8 cellular contexts compared by ENCODE assay signal in genomic region chr13:111153977-111154332, GRCh38. TPM values are rescaled to one million over a fixed set of nuclear protein-coding genes. Genes with fewer than 3 reads are reported as not detected.
DNase-seq lines count a peak whose midpoint lies in the region; ATAC-seq, FAIRE-seq and TF ChIP-seq lines count a peak whose summit lies in the region.

No MANE protein-coding gene starts in this region.

- in situ Hi-C loops in GM12878 (cut with MboI), result loop anchor here (25.0 kb wide), 1 partner anchor 1992 kb away; no protein-coding TSS in a partner anchor

- intact Hi-C loops in GM12878 (cut with micrococcal nuclease; ENCODE audit: unreplicated experiment), result loop anchor here (1.0 to 5.0 kb wide), 5 partner anchors 30 to 237 kb away; partner anchors contain the start of gene ANKRD10

- H3K79me2 ChIP-seq in OCI-LY3 (ENCODE audit: low read length), result peaks cover 48% of the 10 kb centered on the region
- peaks cover 54% of the 10 kb centered on the region for H3K79me2 ChIP-seq in GM12878 (ENCODE audit: control insufficient read depth, insufficient read depth, low read length)

- H4K20me1 ChIP-seq in OCI-LY3 (ENCODE audit: insufficient read depth, low read length) (peaks cover 18% of the 10 kb centered on the region), GM12878 (ENCODE audit: control insufficient read depth, insufficient read depth) (no peaks in the 10 kb centered on the region)

- POLR2A ChIA-PET in AG04450 (lab: Yijun Ruan, JAX) (interaction anchor here (1.4 kb wide), 1 partner anchor 23 kb away, joined by 5 read pairs; no protein-coding TSS in a partner anchor), GM12878 (lab: Charles Lee) (interaction anchor here (1.0 kb wide), 1 partner anchor 11 kb away, joined by 3 read pairs; no protein-coding TSS in a partner anchor)

- TF ChIP-seq CTCF in AG04450 (IDR thresholded peaks at IDR 0.05; ENCODE audit: low read depth, low read length) (peak; percentile 35; the same call in 1 of the 2 replicates), OCI-LY3 (IDR thresholded peaks at IDR 0.05; ENCODE audit: low read depth, low read length) (peak; percentile 17; the same call in 1 of the 2 replicates), GM12878 (IDR thresholded peaks at IDR 0.05 in 2 of 3, conservative IDR thresholded peaks at IDR 0.05 in 1 of 3; ENCODE audit: control insufficient read depth in 2 of 3, extremely low read depth in 1 of 3, insufficient read depth in 1 of 3, low read depth in 3 of 3, low read length in 3 of 3) (peak in 2 of 3 experiments; percentile 23 to 27; a peak in 3 of 6 replicates)

- CTCF ChIA-PET in AG04450 (lab: Charles Lee), result interaction anchor here (0.5 to 1.5 kb wide), 3 partner anchors 83 to 193 kb away, joined by 3 to 5 read pairs (median 3); no protein-coding TSS in a partner anchor
- CTCF ChIA-PET in GM12878 (lab: Yijun Ruan, JAX), result no interaction called here

- peaks cover 13% of the 10 kb centered on the region for H3K4me1 ChIP-seq in OCI-LY3 (ENCODE audit: low read length)
- no peaks in the 10 kb centered on the region for H3K4me1 ChIP-seq in GM12878 (ENCODE audit: control insufficient read depth, insufficient read depth, low read length)

- H3K9me3 ChIP-seq in AG04450 (ENCODE audit: control insufficient read depth, insufficient read depth, low read length) (peaks cover 2% of the 10 kb centered on the region; the same call in 1 of the 2 replicates), OCI-LY3 (ENCODE audit: insufficient read depth, low read length) (no peaks in the 10 kb centered on the region), GM12878 (replicated peaks; ENCODE audit: control insufficient read depth, insufficient read depth, low read length) (no peaks in the 10 kb centered on the region)

- peak overlapping the region; percentile 65 for H3K27ac ChIP-seq in AG04450 (ENCODE audit: low read depth, low read length)
- H3K27ac ChIP-seq in OCI-LY3 (ENCODE audit: low read length), result peak overlapping the region; percentile 80
- H3K27ac ChIP-seq in GM12878 (ENCODE audit: control insufficient read depth, insufficient read depth), result peak overlapping the region; percentile 81

- SMC1A ChIA-PET in GM12878 (lab: Charles Lee; ENCODE audit: uncharacterized antibody, unreplicated experiment), result interaction anchor here (2.2 kb wide), 1 partner anchor 31 kb away, joined by 5 read pairs; no protein-coding TSS in a partner anchor

- RAD21 ChIA-PET in GM12878 (lab: Charles Lee; ENCODE audit: unreplicated experiment), result interaction anchor here (1.5 kb wide), 1 partner anchor 31 kb away, joined by 4 read pairs; no protein-coding TSS in a partner anchor

- no peak for FAIRE-seq in GM12878 (lab: Jason Lieb, UNC)

- no TSS peak for BruUV-seq in GM12878 (replicated peaks; lab: Mats Ljungman, UMichigan)

- TF ChIP-seq EP300 in GM12878 (IDR thresholded peaks at IDR 0.05; ENCODE audit: borderline replicate concordance in 1 of 2, control insufficient read depth in 1 of 2, low read depth in 2 of 2, low read length in 2 of 2), result no peak

- H3K36me3 ChIP-seq in OCI-LY3 (replicated peaks; ENCODE audit: low read depth, low read length) (peaks cover 2% of the 10 kb centered on the region), GM12878 (ENCODE audit: control insufficient read depth in 2 of 2, insufficient read depth in 2 of 2, low read length in 1 of 2) (0 out of 4 replicates have a peak, but pooled peaks cover 0 to 3% of the 10 kb centered on the region in 2 experiments)

- H2AFZ ChIP-seq in OCI-LY3 (ENCODE audit: low read depth, low read length) (peak overlapping the region; percentile 61), GM12878 (ENCODE audit: control insufficient read depth, low read depth, low read length) (peak overlapping the region; percentile 85)

- TF ChIP-seq POLR2A in GM12878 (IDR thresholded peaks at IDR 0.05; ENCODE audit: low read depth, low read length), result no peak

- ATAC-seq in GM18499 (IDR thresholded peaks at IDR 0.05; ENCODE audit: insufficient read depth, unreplicated experiment), result peak; percentile 29
- ATAC-seq in HG02943 (IDR thresholded peaks at IDR 0.05; ENCODE audit: low read depth, unreplicated experiment), result peak; percentile 45
- ATAC-seq in GM12878, result peak; percentile 69

- H3K9ac ChIP-seq in OCI-LY3 (ENCODE audit: low read length) (peak overlapping the region; percentile 87), GM12878 (ENCODE audit: control insufficient read depth, insufficient read depth, low read length) (peak overlapping the region; percentile 81)

- 0 out of 2 replicates have a peak, but pooled peaks have one; percentile 17 for TF ChIP-seq RAD21 in GM12878 (IDR thresholded peaks at IDR 0.05; ENCODE audit: insufficient read depth, low read depth, low read length)

- H3K4me2 ChIP-seq in OCI-LY3 (ENCODE audit: low read length) (peak overlapping the region; percentile 83), GM12878 (ENCODE audit: control insufficient read depth, insufficient read depth) (peak overlapping the region; percentile 75)

- H3K4me3 ChIP-seq in AG04450 (ENCODE audit: low read depth, low read length), result peak overlapping the region; percentile 82
- H3K4me3 ChIP-seq in OCI-LY3 (ENCODE audit: low read length), result peak overlapping the region; percentile 88
- H3K4me3 ChIP-seq in GM12878, result peak overlapping the region; percentile 88

- H3K27me3 ChIP-seq in AG04450 (ENCODE audit: control insufficient read depth, insufficient read depth, low read length) (no peaks in the 10 kb centered on the region), OCI-LY3 (ENCODE audit: low read depth, low read length) (peaks cover 15% of the 10 kb centered on the region; the same call in 1 of the 2 replicates), GM12878 (replicated peaks in 1 of 2; ENCODE audit: control insufficient read depth in 2 of 2, insufficient read depth in 2 of 2, low read length in 1 of 2) (no peaks in the 10 kb centered on the region)

- 0% methylated on average over 22 of the region's 31 CpGs for WGBS in GM12878 (ENCODE audit: insufficient coverage, insufficient replicate concordance, low lambda C conversion rate, missing lambda C conversion rate)

- DNase-seq in AG04450 (ENCODE audit: low read depth, low spot score), result no peak
- DNase-seq in GM12878 (ENCODE audit: low read depth, low spot score), result no peak
- DNase-seq in iPS-NIHi7 (ENCODE audit: extremely low spot score), result peak; percentile 50
- peak; percentile 52 for DNase-seq in stimulated activated CD4-positive, alpha-beta T cell treated with anti-CD3 and anti-CD28 coated beads, Interleukin-4, amount 100 ng/mL, for 24 hours
- no peak for DNase-seq in GOT3 (lab: John Stamatoyannopoulos, UW)

TF ChIP-seq in GM12878, 131 proteins besides CTCF, POLR2A, EP300 and RAD21 (continues in another document):
- TF ChIP-seq, protein P1, sequence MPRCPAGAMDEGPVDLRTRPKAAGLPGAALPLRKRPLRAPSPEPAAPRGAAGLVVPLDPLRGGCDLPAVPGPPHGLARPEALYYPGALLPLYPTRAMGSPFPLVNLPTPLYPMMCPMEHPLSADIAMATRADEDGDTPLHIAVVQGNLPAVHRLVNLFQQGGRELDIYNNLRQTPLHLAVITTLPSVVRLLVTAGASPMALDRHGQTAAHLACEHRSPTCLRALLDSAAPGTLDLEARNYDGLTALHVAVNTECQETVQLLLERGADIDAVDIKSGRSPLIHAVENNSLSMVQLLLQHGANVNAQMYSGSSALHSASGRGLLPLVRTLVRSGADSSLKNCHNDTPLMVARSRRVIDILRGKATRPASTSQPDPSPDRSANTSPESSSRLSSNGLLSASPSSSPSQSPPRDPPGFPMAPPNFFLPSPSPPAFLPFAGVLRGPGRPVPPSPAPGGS (IDR thresholded peaks at IDR 0.05; ENCODE audit: borderline replicate concordance, insufficient read depth, low read depth, low read length, poor library complexity, severe bottlenecking), result no peak
- TF ChIP-seq E2F4 (IDR thresholded peaks at IDR 0.05; ENCODE audit: low read depth, low read length), result no peak
- TF ChIP-seq HCFC1 (IDR thresholded peaks at IDR 0.05; ENCODE audit: low read length), result no peak
- no peak for TF ChIP-seq PKNOX1 (IDR thresholded peaks at IDR 0.05)
- TF ChIP-seq BACH1 (IDR thresholded peaks at IDR 0.05; ENCODE audit: borderline replicate concordance), result 0 out of 2 replicates have a peak, but pooled peaks have one; percentile 6

RNA-seq across cellular contexts. Expression of gene ARHGEF7, which starts 38.8 kb away (rescaled TPM):
- polyA plus RNA-seq in AG04450 (2011; rRNA removed) (40.3 and 41.7 TPM in 2 replicates), GM12878 (2011; rRNA removed) (35.8 and 48.2 TPM in 2 replicates), GM12878 (2014; fragmentation: Illumina TruSeq; extraction: Trizol) (36.2 and 45.5 TPM in 2 replicates), GM12878 (2014; fragmentation: Nextera tagmentation; extraction: Ambion mirVana) (1 to 10 TPM; 4.7 to 7.2 TPM), GM12878 (2014; rRNA removed) (36.8 and 40.2 TPM in 2 replicates), GM12878 (2016; fragmentation: Nextera tagmentation; extraction: Ambion mirVana) (10 to 100 TPM; 36.4 to 39.0 TPM)
- polyA minus RNA-seq in AG04450 (2011; rRNA and poly(A)+ RNA removed), result 68.2 and 83.9 TPM in 2 replicates
- total RNA-seq in GM12878 (2013; cell fraction: nucleolus; rRNA removed), result 377 and 388 TPM in 2 replicates
- total RNA-seq in GM12878 (2014; rRNA removed) (31.4 and 34.0 TPM in 2 replicates), GM12878 (2014; rRNA removed; fragmentation: Illumina TruSeq; extraction: Trizol) (31.8 and 36.0 TPM in 2 replicates), GM12878 (2021) (65.5 and 67.1 TPM in 2 replicates)
- polyA plus RNA-seq in GM12878 (2011; ENCODE audit: low read depth), result 31.3 TPM
- polyA plus RNA-seq in GM12878 (2011; cell fraction: cytosol; rRNA removed), result 29.9 and 38.0 TPM in 2 replicates
- 207 and 232 TPM in 2 replicates for polyA plus RNA-seq in GM12878 (2011; cell fraction: nucleus; rRNA removed)
- polyA plus RNA-seq in GM12878 (2012), result 41.1 and 58.4 TPM in 2 replicates
- polyA minus RNA-seq in GM12878 (2011; rRNA and poly(A)+ RNA removed), result 78.9 TPM in 2 replicates
- polyA minus RNA-seq in GM12878 (2011; cell fraction: cytosol; rRNA and poly(A)+ RNA removed), result 19.1 and 20.3 TPM in 2 replicates
- polyA minus RNA-seq in GM12878 (2011; cell fraction: nucleus; rRNA and poly(A)+ RNA removed), result 141 and 199 TPM in 2 replicates

Comparison
In these comparisons a context has a peak if more than half of its experiments do, and no peak if none do; other contexts are left out.
1. DNase-seq: peak in iPS-NIHi7 (single experiment) and stimulated activated CD4-positive, alpha-beta T cell treated with anti-CD3 and anti-CD28 coated beads, Interleukin-4, amount 100 ng/mL, for 24 hours (single experiment); none in AG04450 (single experiment), GM12878 (single experiment) and GOT3 (single experiment).
2. Peak in every context shown above with its lines, with median percentiles within 50 percentile points of each other: H3K27ac ChIP-seq, H3K4me3 ChIP-seq, CTCF ChIP-seq and ATAC-seq.